In genomic region chr6:140697585-140697984, GRCh38 we compare ENCODE assay signal across 18 cellular contexts.
DNase-seq lines count a peak whose midpoint lies in the region; ATAC-seq, FAIRE-seq and TF ChIP-seq lines count a peak whose summit lies in the region.
"Had no signal": no experiment of that assay in that cellular context is flagged by ENCODE, and none has a peak within 500 bp of the region (broad histone marks: within the 10 kb centered on the region; RNA-seq: fewer than 3 reads in every experiment).

No MANE protein-coding gene starts in this region.

- in situ Hi-C loops in brain microvascular endothelial cell (cut with HindIII; ENCODE audit: low pct_ligation_motif_present, low sequenced_read_pairs): no loop called here

- TF ChIP-seq CTCF in 22Rv1 (IDR thresholded peaks at IDR 0.05) (no peak), LNCaP clone FGC (IDR thresholded peaks at IDR 0.05; ENCODE audit: control insufficient read depth, extremely low read depth, insufficient read depth) (no peak), brain microvascular endothelial cell (IDR thresholded peaks at IDR 0.05; ENCODE audit: low read depth, low read length, missing control alignments) (no peak)

- DNase-seq in NCI-H748 (lab: John Stamatoyannopoulos, UW; ENCODE audit: unreplicated experiment): peak; percentile 34
- DNase-seq in NCI-H748 treated with DMSO at 0.1 percent for 48 hours (lab: John Stamatoyannopoulos, UW): no peak
- peak; percentile 73 for DNase-seq in LNCaP clone FGC (ENCODE audit: low read depth)
- no peak for DNase-seq in left lobe of liver (ENCODE audit: low spot score)
- no peak for DNase-seq in left cardiac atrium
- DNase-seq in brain microvascular endothelial cell: no peak
- no peak for DNase-seq in HTR-8/SVneo (ENCODE audit: insufficient read length, low spot score)
- DNase-seq: C1 segment of cervical spinal cord; Calu3; CD4-positive, alpha-beta memory T cell; COR-L47; DND-41; GOT3; HFFc6 had no signal

- H3K27ac ChIP-seq in 22Rv1: peak overlapping the region; percentile 70
- H3K27ac ChIP-seq in brain microvascular endothelial cell: no peak overlapping the region

- H3K36me3 ChIP-seq in brain microvascular endothelial cell (replicated peaks): no peaks in the 10 kb centered on the region
- H3K36me3 ChIP-seq: HAP-1 had no signal

- no peaks in the 10 kb centered on the region for H3K27me3 ChIP-seq in brain microvascular endothelial cell (replicated peaks)

- intact Hi-C loops in left cardiac atrium (cut with DNase I): no loop called here

- ATAC-seq in left lobe of liver (peak; percentile 69), left cardiac atrium (no peak)

- FAIRE-seq in HTR-8/SVneo (lab: Jason Lieb, UNC): no peak
- FAIRE-seq: GM12892, H54 had no signal

- peak overlapping the region; percentile 22 for H3K4me3 ChIP-seq in LNCaP clone FGC (ENCODE audit: low read depth, low read length)
- no peak overlapping the region for H3K4me3 ChIP-seq in brain microvascular endothelial cell (ENCODE audit: low read depth, low read length)
- H3K4me3 ChIP-seq: HAP-1 had no signal

Comparison
In these comparisons a context has a peak if more than half of its experiments do, and no peak if none do; other contexts are left out.
1. DNase-seq: peak in NCI-H748 (single experiment) and LNCaP clone FGC (single experiment); none in NCI-H748 treated with DMSO at 0.1 percent for 48 hours (single experiment), left lobe of liver (single experiment), left cardiac atrium (single experiment), brain microvascular endothelial cell (single experiment) and HTR-8/SVneo (single experiment).